Comparison of ENCODE assay signal across 24 cellular contexts in genomic region chr10:132276706-132277105, GRCh38.
"Had no signal": no experiment of that assay in that cellular context is flagged by ENCODE, and none has a peak within 500 bp of the region (broad histone marks: within the 10 kb centered on the region; RNA-seq: fewer than 3 reads in every experiment).

No MANE protein-coding gene starts in this region.

- H3K27me3 Mint-ChIP-seq: central memory CD8-positive, alpha-beta T cell; effector memory CD8-positive, alpha-beta T cell had no signal

- H3K27me3 ChIP-seq: cardiac muscle cell, hepatocyte, neutrophil, right atrium auricular region, sigmoid colon, testis had no signal

- H3K36me3 Mint-ChIP-seq: stimulated activated memory B cell treated with anti-CD40 and anti-IgM and Interleukin-4, amounts not matched to agents 10 μg/mL and 1 μg/mL and 100 μg/mL, for 72 hours; type B pancreatic cell had no signal

- H3K36me3 ChIP-seq: cardiac muscle cell, heart left ventricle, neutrophil, right atrium auricular region, sigmoid colon, tibial artery had no signal

- H3K4me3 ChIP-seq: cardiac muscle cell, heart left ventricle, hepatocyte, right atrium auricular region, sigmoid colon, testis, tibial artery had no signal

- ATAC-seq: effector memory CD8-positive, alpha-beta T cell; heart left ventricle; naive thymus-derived CD8-positive, alpha-beta T cell; stimulated activated memory B cell treated with anti-CD40 and anti-IgM and Interleukin-4, amounts not matched to agents 10 μg/mL and 1 μg/mL and 100 μg/mL, for 72 hours; stimulated activated naive CD8-positive, alpha-beta T cell treated with anti-CD3 and anti-CD28 coated beads, Interleukin-15, Interleukin-2, amounts not matched to agents 100 U/mL and 50 U/mL, for 24 hours had no signal

- H3K9me3 Mint-ChIP-seq: central memory CD8-positive, alpha-beta T cell; effector memory CD8-positive, alpha-beta T cell; naive thymus-derived CD8-positive, alpha-beta T cell; type B pancreatic cell had no signal

- H3K27ac Mint-ChIP-seq: effector memory CD8-positive, alpha-beta T cell; naive thymus-derived CD8-positive, alpha-beta T cell; progenitor cell of endocrine pancreas; stimulated activated memory B cell treated with anti-CD40 and anti-IgM and Interleukin-4, amounts not matched to agents 10 μg/mL and 1 μg/mL and 100 μg/mL, for 72 hours; type B pancreatic cell had no signal

- H3K4me1 ChIP-seq: heart left ventricle, parathyroid adenoma, right atrium auricular region, testis, tibial artery had no signal

- H3K4me2 ChIP-seq: hepatocyte had no signal

- H3K9ac ChIP-seq: parathyroid adenoma had no signal

- H3K27ac ChIP-seq: cardiac muscle cell, heart left ventricle, hepatocyte, neutrophil, parathyroid adenoma, right atrium auricular region, sigmoid colon, testis, tibial artery had no signal

- H3K4me3 Mint-ChIP-seq: central memory CD8-positive, alpha-beta T cell; effector memory CD8-positive, alpha-beta T cell; naive thymus-derived CD8-positive, alpha-beta T cell; stimulated activated memory B cell treated with anti-CD40 and anti-IgM and Interleukin-4, amounts not matched to agents 10 μg/mL and 1 μg/mL and 100 μg/mL, for 72 hours; type B pancreatic cell had no signal

- H3K9me3 ChIP-seq: heart left ventricle, neutrophil, right atrium auricular region, sigmoid colon, testis, tibial artery had no signal

- DNase-seq: cortex of kidney; effector memory CD8-positive, alpha-beta T cell; erythroblast; kidney glomerular epithelial cell; mammary epithelial cell; mesendoderm; midbrain; sigmoid colon; stimulated activated CD4-positive, alpha-beta T cell treated with anti-CD3 and anti-CD28 coated beads, Interleukin-4, amount 100 ng/mL, for 4 hours; stimulated activated naive CD8-positive, alpha-beta T cell treated with anti-CD3 and anti-CD28 coated beads, Interleukin-15, Interleukin-2, amounts not matched to agents 100 U/mL and 50 U/mL, for 24 hours; substantia nigra; testis; tibial artery had no signal
